In the genomic region with DNA sequence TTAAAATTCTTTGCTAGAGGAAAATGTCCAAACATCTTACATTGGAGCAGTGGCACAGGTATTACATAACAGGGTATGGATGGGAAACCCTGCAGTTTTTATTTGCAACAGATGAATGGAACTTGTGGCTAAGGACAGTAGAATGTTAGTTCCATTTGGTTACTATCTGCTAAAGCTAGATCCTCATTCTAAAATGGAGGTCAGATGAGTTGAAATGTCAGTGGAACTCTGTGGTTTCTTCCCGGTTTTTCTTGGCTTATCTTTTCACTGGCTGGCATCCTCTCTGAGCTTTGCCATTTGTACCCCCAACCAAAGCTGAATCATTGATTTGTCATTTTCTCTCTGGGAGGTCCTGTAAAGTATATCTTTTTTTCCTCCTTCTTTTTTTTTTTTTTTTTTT, we compare ENCODE assay signal across 27 cellular contexts.
DNase-seq lines count a peak whose midpoint lies in the region; ATAC-seq, FAIRE-seq and TF ChIP-seq lines count a peak whose summit lies in the region.
"Had no signal": no experiment of that assay in that cellular context is flagged by ENCODE, and none has a peak within 500 bp of the region (broad histone marks: within the 10 kb centered on the region; RNA-seq: fewer than 3 reads in every experiment).

No MANE protein-coding gene starts in this region.

- no peak overlapping the region for H3K4me3 Mint-ChIP-seq in chondrocyte (ENCODE audit: unreplicated experiment)
- H3K4me3 Mint-ChIP-seq: CD4-positive, alpha-beta memory T cell had no signal

- 87% methylated on average over 1 of the region's 1 CpG for WGBS in prostate gland

- FAIRE-seq in H54 (lab: Jason Lieb, UNC): peak; percentile 70
- FAIRE-seq in RCC 7860 (lab: Jason Lieb, UNC): peak; percentile 31
- FAIRE-seq: GM18507, HTR-8/SVneo had no signal

- intact Hi-C loops in prostate gland (cut with DNase I): no loop called here

- no peak overlapping the region for H3K4me3 ChIP-seq in prostate gland
- H3K4me3 ChIP-seq: BLaER1 treated with 17β-estradiol and CSF1 and Interleukin-3, amounts not matched to agents 10 nM and 100 nM had no signal

- TF ChIP-seq POLR2A in H54 (IDR thresholded peaks at IDR 0.05; ENCODE audit: low read depth, low read length) (no peak), prostate gland (IDR thresholded peaks at IDR 0.05) (no peak)

- DNase-seq in H54 (ENCODE audit: insufficient read length, low spot score) (no peak), RCC 7860 (ENCODE audit: low spot score) (peak; percentile 26), cerebellum (ENCODE audit: low spot score) (peak; percentile 14), prostate gland (ENCODE audit: low spot score) (no peak), chondrocyte (ENCODE audit: low spot score) (no peak)
- DNase-seq: ACHN; Caco-2; CD4-positive, alpha-beta memory T cell; DMS 273 treated with DMSO at 0.1 percent for 48 hours; DMS79 treated with DMSO at 0.1 percent for 48 hours; GDM1; GOT3; KG1; NCI-H1694; NCI-H2081; NCI-H2171 treated with DMSO at 0.1 percent for 48 hours; NCI-H446; NCI-H526; PC-3; SHP77 treated with DMSO at 0.1 percent for 48 hours; SK-N-SH had no signal

- ATAC-seq in GM18867 (IDR thresholded peaks at IDR 0.05; ENCODE audit: unreplicated experiment): no peak
- no peak for ATAC-seq in HG03439 (IDR thresholded peaks at IDR 0.05; ENCODE audit: unreplicated experiment)
- ATAC-seq: PC-3 had no signal

- H3K9me3 Mint-ChIP-seq in chondrocyte (ENCODE audit: low read depth): no peaks in the 10 kb centered on the region

- peaks cover 5% of the 10 kb centered on the region for H3K36me3 Mint-ChIP-seq in chondrocyte (ENCODE audit: low read depth)

- no peak overlapping the region for H3K27ac ChIP-seq in prostate gland
- H3K27ac ChIP-seq: BLaER1 treated with 17β-estradiol and CSF1 and Interleukin-3, amounts not matched to agents 10 nM and 100 nM; HL-60 had no signal

- no peak for TF ChIP-seq CTCF in prostate gland (IDR thresholded peaks at IDR 0.05)
- TF ChIP-seq CTCF in chondrocyte (IDR thresholded peaks at IDR 0.05): no peak

- H3K27me3 ChIP-seq in prostate gland (replicated peaks; ENCODE audit: insufficient read depth): no peaks in the 10 kb centered on the region
- H3K27me3 ChIP-seq: BLaER1 treated with 17β-estradiol and CSF1 and Interleukin-3, amounts not matched to agents 10 nM and 100 nM had no signal

- no peaks in the 10 kb centered on the region for H3K36me3 ChIP-seq in prostate gland

- H3K27ac Mint-ChIP-seq in chondrocyte (ENCODE audit: unreplicated experiment): no peak overlapping the region
- H3K27ac Mint-ChIP-seq: CD4-positive, alpha-beta memory T cell had no signal

- H3K4me1 ChIP-seq in prostate gland (replicated peaks): no peaks in the 10 kb centered on the region
- H3K4me1 ChIP-seq: BLaER1 treated with 17β-estradiol and CSF1 and Interleukin-3, amounts not matched to agents 10 nM and 100 nM had no signal

- H3K9me3 ChIP-seq in prostate gland: no peaks in the 10 kb centered on the region
- H3K9me3 ChIP-seq: BLaER1 treated with 17β-estradiol and CSF1 and Interleukin-3, amounts not matched to agents 10 nM and 100 nM; Caco-2; SK-N-SH had no signal

- H3K27me3 Mint-ChIP-seq in chondrocyte (ENCODE audit: low read depth): no peaks in the 10 kb centered on the region
- H3K27me3 Mint-ChIP-seq: CD4-positive, alpha-beta memory T cell had no signal

- H3K4me1 Mint-ChIP-seq in chondrocyte (ENCODE audit: low read depth): no peaks in the 10 kb centered on the region

Comparison
In these comparisons a context has a peak if more than half of its experiments do, and no peak if none do; other contexts are left out.
1. DNase-seq: peak in RCC 7860 (single experiment) and cerebellum (single experiment); none in H54 (single experiment), prostate gland (single experiment) and chondrocyte (single experiment).